Comparison of ENCODE assay signal across 8 cellular contexts in genomic region chr11:66371627-66372415, GRCh38. TPM values are rescaled to one million over a fixed set of nuclear protein-coding genes. Genes with fewer than 3 reads are reported as not detected.
DNase-seq lines count a peak whose midpoint lies in the region; ATAC-seq lines count a peak whose summit lies in the region.

Gene SLC29A2 (minus strand): TSS chr11:66371760. CDS start chr11:66371591, 169 bp downstream.

- intact Hi-C loops in CD4-positive, alpha-beta memory T cell (cut with micrococcal nuclease) = loop anchor here (1.0 to 2.0 kb wide), 3 partner anchors 15 to 27 kb away; partner anchors contain the start of gene BRMS1
- intact Hi-C loops in left cardiac atrium (cut with DNase I) = no loop called here
- intact Hi-C loops in aorta (cut with DNase I) = no loop called here

- H3K4me1 Mint-ChIP-seq in CD4-positive, alpha-beta memory T cell = peaks cover 5 to 17% (median 12%) of the 10 kb centered on the region in 4 donors
- peaks cover 29% of the 10 kb centered on the region for H3K4me1 Mint-ChIP-seq in activated naive CD4-positive, alpha-beta T cell treated with anti-CD3 and anti-CD28 coated beads, Interleukin-2, amount 10 ng/mL, durations not matched to agents 7 days and 5 days

- H3K9me3 ChIP-seq in CD4-positive, alpha-beta memory T cell (ENCODE audit: control insufficient read depth in 1 of 2, low read length in 2 of 2) = no peaks in the 10 kb centered on the region
- no peaks in the 10 kb centered on the region for H3K9me3 ChIP-seq in aorta (ENCODE audit: control insufficient read depth, low read length)

- WGBS in aorta, 2 donors = 1% methylated on average over 51 to 72 of the region's 72 CpGs

- no peaks in the 10 kb centered on the region for H3K27me3 ChIP-seq in CD4-positive, alpha-beta memory T cell (ENCODE audit: insufficient read depth, low read length)
- no peaks in the 10 kb centered on the region for H3K27me3 ChIP-seq in aorta (ENCODE audit: control insufficient read depth in 1 of 2, insufficient read depth in 2 of 2, low read length in 1 of 2)

- peak within 1 kb of the TSS; percentile 83 to 95 (median 94) for H3K27ac Mint-ChIP-seq in CD4-positive, alpha-beta memory T cell
- H3K27ac Mint-ChIP-seq in activated naive CD4-positive, alpha-beta T cell treated with anti-CD3 and anti-CD28 coated beads, Interleukin-2, amount 10 ng/mL, durations not matched to agents 7 days and 5 days = peak within 1 kb of the TSS; percentile 98

- CTCF ChIA-PET in CD4-positive, alpha-beta memory T cell (lab: Charles Lee; ENCODE audit: partially characterized antibody) = interaction anchor here (1.0 to 7.2 kb wide), 8 partner anchors 10 to 67 kb away, joined by 3 to 69 read pairs (median 4); partner anchors contain the start of genes B4GAT1, BRMS1 and MRPL11
- CTCF ChIA-PET in activated naive CD4-positive, alpha-beta T cell treated with anti-CD3 and anti-CD28 coated beads, Interleukin-2, amount 10 ng/mL, durations not matched to agents 7 days and 5 days (lab: Charles Lee) = interaction anchor here (0.9 to 2.5 kb wide), 4 partner anchors 8 to 67 kb away, joined by 3 to 15 read pairs (median 8); partner anchors contain the start of gene MRPL11

- ATAC-seq in GM21576 (IDR thresholded peaks at IDR 0.05; ENCODE audit: unreplicated experiment) (peak; percentile 64), left cardiac atrium (peak; percentile 82 to 84), aorta (ENCODE audit: low FRiP score) (peak; percentile 75)

- no peaks in the 10 kb centered on the region for H3K36me3 ChIP-seq in CD4-positive, alpha-beta memory T cell (ENCODE audit: insufficient read depth, low read length)
- no peaks in the 10 kb centered on the region for H3K36me3 ChIP-seq in aorta (ENCODE audit: control insufficient read depth in 1 of 2, insufficient read depth in 2 of 2, low read length in 1 of 2)

- peak within 1 kb of the TSS; percentile 61 for H3K27ac ChIP-seq in CD4-positive, alpha-beta memory T cell (ENCODE audit: low read depth, low read length)
- no peak within 1 kb of the TSS for H3K27ac ChIP-seq in aorta (ENCODE audit: low read depth in 1 of 2, low read length in 2 of 2)

- H3K9me3 Mint-ChIP-seq in CD4-positive, alpha-beta memory T cell = no peaks in the 10 kb centered on the region
- no peaks in the 10 kb centered on the region for H3K9me3 Mint-ChIP-seq in activated naive CD4-positive, alpha-beta T cell treated with anti-CD3 and anti-CD28 coated beads, Interleukin-2, amount 10 ng/mL, durations not matched to agents 7 days and 5 days

- peak within 1 kb of the TSS; percentile 49 to 71 for H3K4me3 ChIP-seq in CD4-positive, alpha-beta memory T cell (ENCODE audit: low read length in 2 of 2)
- H3K4me3 ChIP-seq in aorta (ENCODE audit: low read length in 2 of 2) = peak within 1 kb of the TSS; percentile 51 to 77

- POLR2A ChIA-PET in CD4-positive, alpha-beta memory T cell (lab: Charles Lee; ENCODE audit: partially characterized antibody) = interaction anchor here (0.6 to 3.0 kb wide), 15 partner anchors 14 to 1358 kb away, joined by 3 to 31 read pairs (median 4); partner anchors contain the start of genes ARL2, B4GAT1, BRMS1 and CFL1

- no peaks in the 10 kb centered on the region for H3K27me3 Mint-ChIP-seq in CD4-positive, alpha-beta memory T cell
- H3K27me3 Mint-ChIP-seq in activated naive CD4-positive, alpha-beta T cell treated with anti-CD3 and anti-CD28 coated beads, Interleukin-2, amount 10 ng/mL, durations not matched to agents 7 days and 5 days = peaks cover 4% of the 10 kb centered on the region

- DNase-seq in CD4-positive, alpha-beta memory T cell = peak; percentile 72 to 78 (median 72)
- peak; percentile 81 for DNase-seq in M059J (ENCODE audit: low read depth)
- peak; percentile 81 for DNase-seq in SHP77 treated with DMSO at 0.1 percent for 48 hours (lab: John Stamatoyannopoulos, UW)
- peak; percentile 90 for DNase-seq in activated naive CD4-positive, alpha-beta T cell treated with anti-CD3 and anti-CD28 coated beads, Interleukin-2, amount 10 ng/mL, durations not matched to agents 7 days and 5 days
- peak; percentile 73 for DNase-seq in left cardiac atrium
- DNase-seq in retina = peak; percentile 85
- peak; percentile 61 to 78 for DNase-seq in aorta

- peaks cover 12% of the 10 kb centered on the region for H3K4me1 ChIP-seq in CD4-positive, alpha-beta memory T cell (ENCODE audit: insufficient read depth, low read length)
- no peaks in the 10 kb centered on the region for H3K4me1 ChIP-seq in aorta (ENCODE audit: control insufficient read depth in 1 of 2, insufficient read depth in 2 of 2, low read length in 2 of 2)

- peaks cover 0 to 2% of the 10 kb centered on the region in 2 donors for H3K36me3 Mint-ChIP-seq in CD4-positive, alpha-beta memory T cell
- no peaks in the 10 kb centered on the region for H3K36me3 Mint-ChIP-seq in activated naive CD4-positive, alpha-beta T cell treated with anti-CD3 and anti-CD28 coated beads, Interleukin-2, amount 10 ng/mL, durations not matched to agents 7 days and 5 days

- peak within 1 kb of the TSS; percentile 88 to 95 (median 92) for H3K4me3 Mint-ChIP-seq in CD4-positive, alpha-beta memory T cell
- peak within 1 kb of the TSS; percentile 84 for H3K4me3 Mint-ChIP-seq in activated naive CD4-positive, alpha-beta T cell treated with anti-CD3 and anti-CD28 coated beads, Interleukin-2, amount 10 ng/mL, durations not matched to agents 7 days and 5 days

RNA-seq across cellular contexts. Expression of gene SLC29A2, which starts in this region (rescaled TPM):
- total RNA-seq in CD4-positive, alpha-beta memory T cell = 10 to 100 TPM; 15.0 to 15.5 TPM
- polyA plus RNA-seq in CD4-positive, alpha-beta memory T cell = 1 to 10 TPM in 1 of 2 donors, under 1 TPM in 1; 0.87 to 3.1 TPM
- 1.6 and 6.1 TPM in 2 replicates for total RNA-seq in M059J (2014; rRNA removed; shearing (Covaris generic))
- 10 to 100 TPM; 15.1 to 16.6 TPM for total RNA-seq in left cardiac atrium
- 1 to 10 TPM; 1.9 to 3.3 TPM for total RNA-seq in aorta
- 1 to 10 TPM in 1 of 2 donors, under 1 TPM in 1; 0.38 to 3.9 TPM for polyA plus RNA-seq in aorta
